22 cellular contexts compared by ENCODE assay signal in genomic region chrX:13775837-13776236, GRCh38. TPM values are rescaled to one million over a fixed set of nuclear protein-coding genes. Genes with fewer than 3 reads are reported as not detected.
A peak's percentile ranks its signal among the peaks of the same experiment; 100 is the strongest.
DNase-seq lines count a peak whose midpoint lies in the region; ATAC-seq, FAIRE-seq and TF ChIP-seq lines count a peak whose summit lies in the region.
"Had no signal": no experiment of that assay in that cellular context is flagged by ENCODE, and none has a peak within 500 bp of the region (broad histone marks: within the 10 kb centered on the region; RNA-seq: fewer than 3 reads in every experiment).

No MANE protein-coding gene starts in this region.

- peaks cover 0 to 8% (median 0%) of the 10 kb centered on the region in 3 donors for H3K4me1 ChIP-seq in gastroesophageal sphincter

- H3K9me3 Mint-ChIP-seq in activated CD8-positive, alpha-beta T cell treated with anti-CD3 and anti-CD28 coated beads for 36 hours: no peaks in the 10 kb centered on the region
- H3K9me3 Mint-ChIP-seq: CD4-positive, alpha-beta memory T cell; GM23338 had no signal

- H3K4me3 Mint-ChIP-seq in activated CD8-positive, alpha-beta T cell treated with anti-CD3 and anti-CD28 coated beads for 36 hours: no peak overlapping the region
- H3K4me3 Mint-ChIP-seq: CD4-positive, alpha-beta memory T cell; GM23338; H9 had no signal

- no peak for TF ChIP-seq POLR2A in gastroesophageal sphincter (IDR thresholded peaks at IDR 0.05)

- POLR2A ChIA-PET in activated CD8-positive, alpha-beta T cell treated with anti-CD3 and anti-CD28 coated beads for 36 hours (lab: Charles Lee): interaction anchor here (1.2 kb wide), 1 partner anchor 9 kb away, joined by 3 read pairs; no protein-coding TSS in a partner anchor

- WGBS in gastroesophageal sphincter (ENCODE audit: low coverage in 1 of 2), 2 donors: 82 to 100% methylated on average over 2 to 3 of the region's 3 CpGs

- peak; percentile 4 for FAIRE-seq in HTR-8/SVneo (lab: Jason Lieb, UNC)
- FAIRE-seq: GM12891, GM18507 had no signal

- H3K27me3 ChIP-seq in gastroesophageal sphincter: no peaks in the 10 kb centered on the region

- ATAC-seq in gastroesophageal sphincter: no peak
- no peak for ATAC-seq in activated CD8-positive, alpha-beta T cell treated with anti-CD3 and anti-CD28 coated beads for 36 hours
- ATAC-seq: GM23338, HCT116 had no signal

- H3K36me3 ChIP-seq in gastroesophageal sphincter: peaks cover 0 to 18% of the 10 kb centered on the region in 2 donors

- no peak for DNase-seq in HTR-8/SVneo (ENCODE audit: insufficient read length, low spot score)
- no peak for DNase-seq in KG1 (lab: John Stamatoyannopoulos, UW)
- no peak for DNase-seq in activated CD8-positive, alpha-beta T cell treated with anti-CD3 and anti-CD28 coated beads for 36 hours
- DNase-seq in DMS 273 (lab: John Stamatoyannopoulos, UW; ENCODE audit: unreplicated experiment): no peak
- no peak for DNase-seq in HPDE6-E6E7 (ENCODE audit: extremely low spot score)
- DNase-seq: C1 segment of cervical spinal cord; Calu3; CD4-positive, alpha-beta memory T cell; COR-L47; DMS 273 treated with DMSO at 0.1 percent for 48 hours; DMS79; EL; GF-D8; H9 had no signal

- CTCF ChIA-PET in activated CD8-positive, alpha-beta T cell treated with anti-CD3 and anti-CD28 coated beads for 36 hours (lab: Charles Lee): interaction anchor here (1.6 kb wide), 1 partner anchor 18 kb away, joined by 4 read pairs; no protein-coding TSS in a partner anchor

- H3K9me3 ChIP-seq in gastroesophageal sphincter: no peaks in the 10 kb centered on the region

- intact Hi-C loops in activated CD8-positive, alpha-beta T cell treated with anti-CD3 and anti-CD28 coated beads for 36 hours (cut with micrococcal nuclease): no loop called here

- no peak for TF ChIP-seq EP300 in gastroesophageal sphincter (IDR thresholded peaks at IDR 0.05)

- no peak overlapping the region for H3K4me3 ChIP-seq in gastroesophageal sphincter
- H3K4me3 ChIP-seq: GM23338 had no signal

- no peak overlapping the region for H3K27ac Mint-ChIP-seq in activated CD8-positive, alpha-beta T cell treated with anti-CD3 and anti-CD28 coated beads for 36 hours
- H3K27ac Mint-ChIP-seq: GM23338, H9 had no signal

- peaks cover 9% of the 10 kb centered on the region for H3K4me1 Mint-ChIP-seq in activated CD8-positive, alpha-beta T cell treated with anti-CD3 and anti-CD28 coated beads for 36 hours (ENCODE audit: low read depth)

- peaks cover 7% of the 10 kb centered on the region for H3K36me3 Mint-ChIP-seq in activated CD8-positive, alpha-beta T cell treated with anti-CD3 and anti-CD28 coated beads for 36 hours (ENCODE audit: low read depth)

- TF ChIP-seq CTCF in gastroesophageal sphincter (IDR thresholded peaks at IDR 0.05): no peak
- no peak for TF ChIP-seq CTCF in activated CD8-positive, alpha-beta T cell treated with anti-CD3 and anti-CD28 coated beads for 36 hours (IDR thresholded peaks at IDR 0.05)

- peak overlapping the region; percentile 31 for H3K27ac ChIP-seq in cingulate gyrus (ENCODE audit: low read depth, low read length)
- peak overlapping the region; percentile 9 to 64 (median 48) for H3K27ac ChIP-seq in gastroesophageal sphincter
- H3K27ac ChIP-seq in temporal lobe (ENCODE audit: low read depth, low read length): peak overlapping the region; percentile 44

- H3K27me3 Mint-ChIP-seq in activated CD8-positive, alpha-beta T cell treated with anti-CD3 and anti-CD28 coated beads for 36 hours: no peaks in the 10 kb centered on the region
- H3K27me3 Mint-ChIP-seq: CD4-positive, alpha-beta memory T cell had no signal

RNA-seq across cellular contexts. Expression of gene GPM6B, which starts 41.1 kb away (rescaled TPM):
- total RNA-seq in gastroesophageal sphincter (10 to 100 TPM; 44.0 to 82.4 (median 56.1) TPM), temporal lobe (323 TPM)
- total RNA-seq in activated CD8-positive, alpha-beta T cell treated with anti-CD3 and anti-CD28 coated beads for 36 hours: not detected
- total RNA-seq: A172; CD4-positive, alpha-beta memory T cell had no signal

RNA-seq across cellular contexts. Expression of gene OFD1, which starts 41.3 kb away (rescaled TPM):
- 10 to 100 TPM; 15.2 to 26.6 (median 22.5) TPM for total RNA-seq in gastroesophageal sphincter
- total RNA-seq in temporal lobe: 18.2 TPM
- 10 to 100 TPM; 32.4 to 34.5 TPM for total RNA-seq in activated CD8-positive, alpha-beta T cell treated with anti-CD3 and anti-CD28 coated beads for 36 hours

RNA-seq across cellular contexts. Expression of gene TRAPPC2, which starts 41.4 kb away (rescaled TPM):
- total RNA-seq in gastroesophageal sphincter (10 to 100 TPM; 14.3 to 17.3 (median 16.0) TPM), temporal lobe (41.6 TPM)
- total RNA-seq in activated CD8-positive, alpha-beta T cell treated with anti-CD3 and anti-CD28 coated beads for 36 hours: 10 to 100 TPM; 16.0 to 19.2 TPM

Comparison
In these comparisons a context has a peak if more than half of its experiments do, and no peak if none do; other contexts are left out.
1. RNA of gene GPM6B, which starts 41.1 kb away (total RNA-seq): 323 TPM in temporal lobe (single experiment) and 44.0 to 82.4 TPM in gastroesophageal sphincter; not detected in activated CD8-positive, alpha-beta T cell treated with anti-CD3 and anti-CD28 coated beads for 36 hours; every median in the first group is over 10 times any median in the second.
2. Peak in every context shown above with its lines, with median percentiles within 50 percentile points of each other: H3K27ac ChIP-seq.